In genomic region chr9:71001780-71002386, GRCh38 we compare ENCODE assay signal across 9 cellular contexts.
DNase-seq lines count a peak whose midpoint lies in the region; ATAC-seq and TF ChIP-seq lines count a peak whose summit lies in the region.
"Had no signal": no experiment of that assay in that cellular context is flagged by ENCODE, and none has a peak within 500 bp of the region (broad histone marks: within the 10 kb centered on the region; RNA-seq: fewer than 3 reads in every experiment).

No MANE protein-coding gene starts in this region.

- peaks cover 7% of the 10 kb centered on the region for H3K9me3 Mint-ChIP-seq in neural crest cell

- no peak overlapping the region for H3K27ac Mint-ChIP-seq in neural crest cell (ENCODE audit: unreplicated experiment)
- H3K27ac Mint-ChIP-seq: stimulated activated naive B cell treated with anti-CD40 and anti-IgM and Interleukin-4, amounts not matched to agents 10 μg/mL and 1 μg/mL and 100 μg/mL, for 72 hours had no signal

- H3K36me3 Mint-ChIP-seq in neural crest cell (ENCODE audit: low read depth), result peaks cover 5% of the 10 kb centered on the region

- H3K27me3 Mint-ChIP-seq in neural crest cell (ENCODE audit: low read depth), result no peaks in the 10 kb centered on the region
- H3K27me3 Mint-ChIP-seq: stimulated activated naive B cell treated with anti-CD40 and anti-IgM and Interleukin-4, amounts not matched to agents 10 μg/mL and 1 μg/mL and 100 μg/mL, for 72 hours had no signal

- TF ChIP-seq CTCF in cardiac fibroblast (IDR thresholded peaks at IDR 0.05; ENCODE audit: low read depth, low read length), result peak; percentile 63
- peak; percentile 71 for TF ChIP-seq CTCF in neural crest cell (conservative IDR thresholded peaks at IDR 0.05)

- ATAC-seq in GM19452 (IDR thresholded peaks at IDR 0.05; ENCODE audit: unreplicated experiment), result no peak

- H3K4me3 Mint-ChIP-seq in neural crest cell, result no peak overlapping the region
- H3K4me3 Mint-ChIP-seq: stimulated activated naive B cell treated with anti-CD40 and anti-IgM and Interleukin-4, amounts not matched to agents 10 μg/mL and 1 μg/mL and 100 μg/mL, for 72 hours had no signal

- DNase-seq in COLO829 (ENCODE audit: low spot score) (peak; percentile 11), GM19240 (ENCODE audit: insufficient read length, low spot score) (peak; percentile 2), NCI-H1105 treated with DMSO at 0.1 percent for 48 hours (lab: John Stamatoyannopoulos, UW) (peak; percentile 63), cardiac fibroblast (ENCODE audit: low read depth in 2 of 2) (peak; percentile 60 to 65), neural crest cell (ENCODE audit: low read depth, low spot score) (no peak), AML-193 (lab: John Stamatoyannopoulos, UW) (no peak), medulla oblongata (ENCODE audit: extremely low spot score) (no peak)
- DNase-seq: stimulated activated naive B cell treated with anti-CD40 and anti-IgM and Interleukin-4, amounts not matched to agents 10 μg/mL and 1 μg/mL and 100 μg/mL, for 72 hours had no signal

- no peak overlapping the region for H3K4me3 ChIP-seq in cardiac fibroblast (replicated peaks in 1 of 2; ENCODE audit: low read depth in 2 of 2, low read length in 2 of 2)

- H3K4me1 Mint-ChIP-seq in neural crest cell, result no peaks in the 10 kb centered on the region
- H3K4me1 Mint-ChIP-seq: stimulated activated naive B cell treated with anti-CD40 and anti-IgM and Interleukin-4, amounts not matched to agents 10 μg/mL and 1 μg/mL and 100 μg/mL, for 72 hours had no signal

Comparison
In these comparisons a context has a peak if more than half of its experiments do, and no peak if none do; other contexts are left out.
1. DNase-seq: peak in COLO829 (single experiment), GM19240 (single experiment), NCI-H1105 treated with DMSO at 0.1 percent for 48 hours (single experiment) and cardiac fibroblast (2 of 2); none in neural crest cell (single experiment), AML-193 (0 of 2) and medulla oblongata (single experiment).